1 cellular context compared by ENCODE assay signal in genomic region chr16:726438-727290, GRCh38.
TF ChIP-seq lines count a peak whose summit lies in the region.

TSS of gene CCDC78 (minus strand) at chr16:726443. CDS start at chr16:726367, 76 bp downstream.
TSS of gene HAGHL (plus strand) at chr16:727106. CDS start at chr16:727510, 404 bp downstream.

TF ChIP-seq in H1, 55 proteins besides CTCF, POLR2A, EP300 and RAD21:
- TF ChIP-seq, protein P1, sequence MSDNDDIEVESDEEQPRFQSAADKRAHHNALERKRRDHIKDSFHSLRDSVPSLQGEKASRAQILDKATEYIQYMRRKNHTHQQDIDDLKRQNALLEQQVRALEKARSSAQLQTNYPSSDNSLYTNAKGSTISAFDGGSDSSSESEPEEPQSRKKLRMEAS (IDR thresholded peaks at IDR 0.05), result peak; percentile 55
- TF ChIP-seq KDM1A (IDR thresholded peaks at IDR 0.05; ENCODE audit: borderline replicate concordance, low read length), result peak; percentile 59; the same call in 1 of the 2 replicates
- no peak for TF ChIP-seq CHD7 (IDR thresholded peaks at IDR 0.05; ENCODE audit: insufficient replicate concordance, low read length)
- TF ChIP-seq TEAD4 (IDR thresholded peaks at IDR 0.05; ENCODE audit: low read depth, low read length), result peak; percentile 7; the same call in 1 of the 2 replicates
- TF ChIP-seq SAP30 (IDR thresholded peaks at IDR 0.05; ENCODE audit: insufficient read depth, insufficient replicate concordance, low read length), result no peak
- TF ChIP-seq SP4 (IDR thresholded peaks at IDR 0.05; ENCODE audit: low read length), result 0 out of 2 replicates have a peak, but pooled peaks have one; percentile 51
- TF ChIP-seq TBP (IDR thresholded peaks at IDR 0.05; ENCODE audit: low read depth, low read length), result peak; percentile 35; the same call in 1 of the 2 replicates
- TF ChIP-seq, protein P2, sequence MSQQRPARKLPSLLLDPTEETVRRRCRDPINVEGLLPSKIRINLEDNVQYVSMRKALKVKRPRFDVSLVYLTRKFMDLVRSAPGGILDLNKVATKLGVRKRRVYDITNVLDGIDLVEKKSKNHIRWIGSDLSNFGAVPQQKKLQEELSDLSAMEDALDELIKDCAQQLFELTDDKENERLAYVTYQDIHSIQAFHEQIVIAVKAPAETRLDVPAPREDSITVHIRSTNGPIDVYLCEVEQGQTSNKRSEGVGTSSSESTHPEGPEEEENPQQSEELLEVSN (IDR thresholded peaks at IDR 0.05), result peak; percentile 40; the same call in 1 of the 2 replicates
- TF ChIP-seq BACH1 (IDR thresholded peaks at IDR 0.05; ENCODE audit: low read length), result peak; percentile 36; the same call in 1 of the 2 replicates
- no peak for TF ChIP-seq RNF2 (IDR thresholded peaks at IDR 0.05; ENCODE audit: borderline replicate concordance, low read depth, low read length, missing control alignments, poor library complexity, severe bottlenecking)
- TF ChIP-seq ASH2L (IDR thresholded peaks at IDR 0.05; ENCODE audit: low read length), result peak; percentile 17
